8 cellular contexts compared by ENCODE assay signal in the genomic region with DNA sequence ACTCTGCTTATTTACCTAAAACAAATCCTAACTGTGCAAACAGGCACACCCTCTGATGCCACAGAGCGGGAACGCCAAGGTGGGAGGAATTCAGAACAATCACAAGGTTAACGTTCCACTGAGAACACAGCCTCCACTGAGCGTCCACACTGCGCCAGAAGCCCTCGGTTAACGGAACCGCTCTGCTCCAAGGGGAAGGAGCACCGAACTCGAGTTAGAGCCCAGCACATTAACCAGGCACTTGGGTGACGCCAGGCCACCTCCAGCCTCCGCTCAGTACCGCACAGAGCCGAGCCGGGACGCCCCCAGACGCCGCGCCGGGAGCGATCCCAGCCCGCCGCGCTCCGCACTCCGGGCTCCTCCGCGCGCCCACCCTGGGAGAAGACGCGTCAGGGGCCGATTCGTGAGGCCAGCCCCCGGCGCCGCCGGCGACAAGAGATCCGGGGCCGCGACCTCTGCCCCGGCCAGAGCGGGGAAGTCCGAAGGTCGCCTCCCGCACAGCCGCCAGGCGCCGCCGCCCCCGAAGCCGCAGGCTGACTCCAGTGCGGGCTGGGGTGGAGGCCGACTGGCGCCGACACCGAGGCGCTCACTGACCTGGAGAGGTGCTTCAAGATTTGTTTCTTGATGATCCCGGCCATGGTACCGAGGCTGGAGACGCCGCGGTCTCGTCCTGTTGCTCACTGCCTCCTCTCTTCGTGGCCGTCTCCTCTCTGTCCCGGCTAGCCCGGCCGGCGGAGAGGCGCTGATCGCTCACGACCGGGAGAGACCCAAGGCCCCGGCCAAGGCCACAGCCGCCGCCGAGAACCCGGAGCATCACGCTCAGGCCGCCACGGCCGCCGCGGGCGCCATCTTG. TPM values are rescaled to one million over a fixed set of nuclear protein-coding genes. Genes with fewer than 3 reads are reported as not detected.
DNase-seq lines count a peak whose midpoint lies in the region; ATAC-seq, FAIRE-seq and TF ChIP-seq lines count a peak whose summit lies in the region.

No MANE protein-coding gene starts in this region.

- H3K27me3 ChIP-seq in HUES64 (ENCODE audit: insufficient read depth, low read length) (no peaks in the 10 kb centered on the region), SK-N-SH (ENCODE audit: insufficient read depth) (no peaks in the 10 kb centered on the region), K562 (ENCODE audit: control insufficient read depth in 2 of 2, insufficient read depth in 2 of 2, low read length in 2 of 2) (no peaks in the 10 kb centered on the region), iPS-18a (ENCODE audit: control insufficient read depth, insufficient read depth, low read length) (no peaks in the 10 kb centered on the region), skeletal muscle satellite cell (ENCODE audit: control insufficient read depth, insufficient read depth, low read length) (no peaks in the 10 kb centered on the region)

- peak overlapping the region; percentile 96 for H2AFZ ChIP-seq in SK-N-SH (ENCODE audit: low read depth)
- H2AFZ ChIP-seq in K562 (ENCODE audit: low read depth, low read length) = peak overlapping the region; percentile 95

- peaks cover 15% of the 10 kb centered on the region for H3F3A ChIP-seq in SK-N-SH (replicated peaks; ENCODE audit: insufficient read depth)

- intact Hi-C loops in K562 (cut with micrococcal nuclease) = loop anchor here (2.0 to 5.0 kb wide), 2 partner anchors 59 to 85 kb away; partner anchors contain the start of gene ACTR6

- in situ Hi-C loops in K562 (cut with MboI) = no loop called here

- peak; percentile 75 for FAIRE-seq in K562 (lab: Jason Lieb, UNC)
- no peak for FAIRE-seq in D721Med (lab: Jason Lieb, UNC)

- H3K4me1 ChIP-seq in HUES64 (ENCODE audit: insufficient read depth, low read length) = peaks cover 20% of the 10 kb centered on the region
- peaks cover 7 to 25% of the 10 kb centered on the region in 2 experiments for H3K4me1 ChIP-seq in SK-N-SH (ENCODE audit: control insufficient read depth in 1 of 2, insufficient read depth in 2 of 2, low read depth in 1 of 2, low read length in 1 of 2)
- peaks cover 15 to 18% of the 10 kb centered on the region in 2 experiments; a peak in 4 of 5 replicates for H3K4me1 ChIP-seq in K562 (replicated peaks in 1 of 2; ENCODE audit: control insufficient read depth in 2 of 2, insufficient read depth in 2 of 2, low read length in 2 of 2)
- H3K4me1 ChIP-seq in iPS-18a (ENCODE audit: control insufficient read depth, low read depth, low read length) = peaks cover 12% of the 10 kb centered on the region
- peaks cover 37% of the 10 kb centered on the region for H3K4me1 ChIP-seq in skeletal muscle satellite cell (ENCODE audit: control insufficient read depth, insufficient read depth, low read length)

- no peaks in the 10 kb centered on the region for H3K9me2 ChIP-seq in SK-N-SH

- H3K36me3 ChIP-seq in HUES64 (ENCODE audit: insufficient read depth, low read length) = no peaks in the 10 kb centered on the region
- no peaks in the 10 kb centered on the region for H3K36me3 ChIP-seq in SK-N-SH (replicated peaks in 1 of 2; ENCODE audit: control insufficient read depth in 1 of 2, insufficient read depth in 2 of 2, low read length in 1 of 2)
- no peaks in the 10 kb centered on the region for H3K36me3 ChIP-seq in K562 (ENCODE audit: control insufficient read depth, insufficient read depth, low read length)
- no peaks in the 10 kb centered on the region for H3K36me3 ChIP-seq in iPS-18a (ENCODE audit: control insufficient read depth, low read depth, low read length)
- no peaks in the 10 kb centered on the region for H3K36me3 ChIP-seq in skeletal muscle satellite cell (ENCODE audit: insufficient read depth, low read length)

- H3K4me3 ChIP-seq in HUES64 (ENCODE audit: low read length) (peak overlapping the region; percentile 96), SK-N-SH (ENCODE audit: low read depth in 2 of 2, low read length in 1 of 2) (peak overlapping the region; percentile 92 to 94), K562 (peak overlapping the region; percentile 97), iPS-18a (ENCODE audit: low read length) (peak overlapping the region; percentile 91), skeletal muscle satellite cell (ENCODE audit: low read length) (peak overlapping the region; percentile 92)

- peak; percentile 84 for TF ChIP-seq POLR2A in K562 (conservative IDR thresholded peaks at IDR 0.05)

- H3K27ac ChIP-seq in HUES64 (ENCODE audit: low read depth, low read length) (peak overlapping the region; percentile 90), SK-N-SH (ENCODE audit: low read depth in 2 of 2, low read length in 1 of 2) (peak overlapping the region; percentile 88 to 91), K562 (ENCODE audit: extremely low read depth, low read depth, low read length) (peak overlapping the region; percentile 69), iPS-18a (ENCODE audit: low read length) (peak overlapping the region; percentile 72)

- ATAC-seq in GM21526 (IDR thresholded peaks at IDR 0.05; ENCODE audit: low FRiP score, unreplicated experiment) (peak; percentile 50), K562 (peak; percentile 77)

- no peak for TF ChIP-seq CTCF in SK-N-SH (IDR thresholded peaks at IDR 0.05)
- TF ChIP-seq CTCF in K562 (IDR thresholded peaks at IDR 0.05 in 2 of 3, conservative IDR thresholded peaks at IDR 0.05 in 1 of 3; ENCODE audit: insufficient read depth in 2 of 3, low read depth in 1 of 3, low read length in 3 of 3) = no peak
- no peak for TF ChIP-seq CTCF in D721Med (IDR thresholded peaks at IDR 0.05; ENCODE audit: insufficient read depth, missing control alignments)

- H4K20me1 ChIP-seq in SK-N-SH (ENCODE audit: insufficient read depth) (peaks cover 16% of the 10 kb centered on the region; the same call in 1 of the 2 replicates), K562 (replicated peaks; ENCODE audit: control insufficient read depth, insufficient read depth, low read length) (peaks cover 8% of the 10 kb centered on the region; the same call in 1 of the 2 replicates)

- peak overlapping the region; percentile 91 for H3K4me2 ChIP-seq in SK-N-SH
- H3K4me2 ChIP-seq in K562 (ENCODE audit: insufficient read depth, low read length) = peak overlapping the region; percentile 86
- H3K4me2 ChIP-seq in skeletal muscle satellite cell (ENCODE audit: low read length) = peak overlapping the region; percentile 92

- no TSS peak for BruUV-seq in K562 (replicated peaks; lab: Mats Ljungman, UMichigan)

- TF ChIP-seq RAD21 in SK-N-SH (IDR thresholded peaks at IDR 0.05; ENCODE audit: low read length) (no peak), K562 (CRISPR knock-in tag; conservative IDR thresholded peaks at IDR 0.05 in 1 of 2, IDR thresholded peaks at IDR 0.05 in 1 of 2) (no peak)

- peaks cover 51% of the 10 kb centered on the region for H3K79me2 ChIP-seq in SK-N-SH (ENCODE audit: insufficient read depth)
- peaks cover 51% of the 10 kb centered on the region for H3K79me2 ChIP-seq in K562 (ENCODE audit: control insufficient read depth, insufficient read depth, low read length)

- H3K9me1 ChIP-seq in K562 (ENCODE audit: control insufficient read depth, insufficient read depth, low read length) = no peaks in the 10 kb centered on the region

- H3K9me3 ChIP-seq in HUES64 (ENCODE audit: insufficient read depth, low read depth, low read length) (peaks cover 6% of the 10 kb centered on the region), SK-N-SH (no peaks in the 10 kb centered on the region), K562 (replicated peaks; ENCODE audit: control insufficient read depth, insufficient read depth, low read depth, low read length) (no peaks in the 10 kb centered on the region), iPS-18a (ENCODE audit: control insufficient read depth, low read depth, low read length) (no peaks in the 10 kb centered on the region), skeletal muscle satellite cell (replicated peaks; ENCODE audit: low read length) (no peaks in the 10 kb centered on the region)

- POLR2A ChIA-PET in SK-N-SH (lab: Yijun Ruan, JAX) (no interaction called here), K562 (lab: Yijun Ruan, JAX) (no interaction called here)

- DNase-seq in GDM1 (lab: John Stamatoyannopoulos, UW) (peak; percentile 44), SK-N-SH (peak; percentile 81), K562 (ENCODE audit: extremely low read depth in 1 of 4, low spot score in 3 of 4) (peak; percentile 41 to 60 (median 57)), D721Med (ENCODE audit: insufficient read length, low spot score) (no peak)

- TF ChIP-seq EP300 in SK-N-SH (IDR thresholded peaks at IDR 0.05; ENCODE audit: borderline replicate concordance in 1 of 2, low read depth in 1 of 2, low read length in 1 of 2) (no peak), K562 (IDR thresholded peaks at IDR 0.05; ENCODE audit: low read length) (no peak)

- under 1% methylated on average over 86 of the region's 86 CpGs for WGBS in HUES64
- WGBS in SK-N-SH (ENCODE audit: low lambda C conversion rate) = 1% methylated on average over 20 of the region's 86 CpGs
- WGBS in K562 (ENCODE audit: insufficient coverage, low coverage, missing lambda C conversion rate) = under 1% methylated on average over 43 of the region's 86 CpGs

- H3K9ac ChIP-seq in HUES64 (ENCODE audit: low read depth, low read length) (peak overlapping the region; percentile 96), SK-N-SH (peak overlapping the region; percentile 98), K562 (ENCODE audit: insufficient read depth in 1 of 2, low read depth in 2 of 2, low read length in 2 of 2) (peak overlapping the region; percentile 90 to 100), iPS-18a (ENCODE audit: low read length) (peak overlapping the region; percentile 94), skeletal muscle satellite cell (ENCODE audit: low read depth, low read length) (peak overlapping the region; percentile 92)

- CTCF ChIA-PET in SK-N-SH (lab: Yijun Ruan, JAX) (interaction anchor here (1.6 kb wide), 1 partner anchor 43 kb away, joined by 5 read pairs; no protein-coding TSS in a partner anchor), K562 (lab: Yijun Ruan, JAX; ENCODE audit: low intra/inter-chr PET ratio) (interaction anchor here (0.6 kb wide), 1 partner anchor 58 kb away, joined by 3 read pairs; no protein-coding TSS in a partner anchor)

RNA-seq across cellular contexts. Expression of gene BLTP3B, which starts 0.5 kb away (rescaled TPM):
- 16.7 TPM for polyA plus RNA-seq in HUES64 (2013, experiment 1 of 2)
- 16.2 TPM for polyA plus RNA-seq in HUES64 (2013, experiment 2 of 2)
- polyA plus RNA-seq in SK-N-SH (2012; rRNA removed) (5.8 and 7.1 TPM in 2 replicates), K562 (2011; rRNA removed) (15.0 and 20.1 TPM in 2 replicates), K562 (2014; fragmentation: Illumina TruSeq; extraction: Trizol) (15.6 and 20.5 TPM in 2 replicates), K562 (2014; fragmentation: Nextera tagmentation; extraction: Ambion mirVana) (1 to 10 TPM; 3.9 to 5.0 TPM), K562 (2014; rRNA removed) (10.8 TPM in 2 replicates)
- 9.4 and 10.5 TPM in 2 replicates for polyA plus RNA-seq in SK-N-SH (2012; cell fraction: cytosol; rRNA removed)
- polyA plus RNA-seq in SK-N-SH (2012; cell fraction: nucleus; rRNA removed) = 2.7 and 5.6 TPM in 2 replicates
- 13.0 and 38.9 TPM in 2 replicates for total RNA-seq in K562 (2011; cell fraction: chromatin; rRNA removed; ENCODE audit: low replicate concordance)
- 6.5 and 7.5 TPM in 2 replicates for total RNA-seq in K562 (2011; cell fraction: nucleolus; rRNA removed)
- 14.2 and 20.6 TPM in 2 replicates for total RNA-seq in K562 (2011; cell fraction: nucleoplasm; rRNA removed)
- total RNA-seq in K562 (2014; rRNA removed) (14.8 and 15.5 TPM in 2 replicates), K562 (2014; rRNA removed; fragmentation: Illumina TruSeq; extraction: Trizol) (25.5 and 25.6 TPM in 2 replicates), K562 (2015; rRNA removed; fragmentation: Illumina TruSeq; extraction: Trizol) (24.7 and 27.4 TPM in 2 replicates), K562 (2021) (17.9 and 19.7 TPM in 2 replicates)
- polyA plus RNA-seq in K562 (2011; cell fraction: cytosol; rRNA removed) = 5.0 and 7.5 TPM in 2 replicates
- 4.5 and 5.7 TPM in 2 replicates for polyA plus RNA-seq in K562 (2011; cell fraction: nucleus; rRNA removed)
- polyA plus RNA-seq in K562 (2012) = 7.4 and 10.4 TPM in 2 replicates
- polyA minus RNA-seq in K562 (2011; rRNA and poly(A)+ RNA removed) = 79.4 and 83.2 TPM in 2 replicates
- 14.6 and 18.5 TPM in 2 replicates for polyA minus RNA-seq in K562 (2011; cell fraction: cytosol; rRNA and poly(A)+ RNA removed)
- 8.2 and 15.9 TPM in 2 replicates for polyA minus RNA-seq in K562 (2011; cell fraction: nucleus; rRNA and poly(A)+ RNA removed)
- total RNA-seq in skeletal muscle satellite cell (2012; rRNA removed) = 45.6 and 46.1 TPM in 2 replicates

RNA-seq across cellular contexts. Expression of gene ACTR6, which starts 58.4 kb away (rescaled TPM):
- polyA plus RNA-seq in HUES64 (2013, experiment 1 of 2) = 26.7 TPM
- polyA plus RNA-seq in HUES64 (2013, experiment 2 of 2) = 32.5 TPM
- 20.6 and 21.5 TPM in 2 replicates for polyA plus RNA-seq in SK-N-SH (2012; rRNA removed)
- 29.8 and 53.4 TPM in 2 replicates for polyA plus RNA-seq in SK-N-SH (2012; cell fraction: cytosol; rRNA removed)
- polyA plus RNA-seq in SK-N-SH (2012; cell fraction: nucleus; rRNA removed) = 8.3 and 25.6 TPM in 2 replicates
- 25.4 and 61.1 TPM in 2 replicates for total RNA-seq in K562 (2011; cell fraction: chromatin; rRNA removed; ENCODE audit: low replicate concordance)
- 26.3 and 29.0 TPM in 2 replicates for total RNA-seq in K562 (2011; cell fraction: nucleolus; rRNA removed)
- 24.4 and 24.9 TPM in 2 replicates for total RNA-seq in K562 (2011; cell fraction: nucleoplasm; rRNA removed)
- 25.7 and 26.1 TPM in 2 replicates for total RNA-seq in K562 (2014; rRNA removed)
- total RNA-seq in K562 (2014; rRNA removed; fragmentation: Illumina TruSeq; extraction: Trizol) = 88.6 and 117 TPM in 2 replicates
- total RNA-seq in K562 (2015; rRNA removed; fragmentation: Illumina TruSeq; extraction: Trizol) = 42.9 and 49.0 TPM in 2 replicates
- total RNA-seq in K562 (2021) = 67.4 and 74.5 TPM in 2 replicates
- 87.2 and 102 TPM in 2 replicates for polyA plus RNA-seq in K562 (2011; rRNA removed)
- polyA plus RNA-seq in K562 (2011; cell fraction: cytosol; rRNA removed) = 7.8 and 25.0 TPM in 2 replicates
- polyA plus RNA-seq in K562 (2011; cell fraction: nucleus; rRNA removed) = 13.6 and 23.1 TPM in 2 replicates
- polyA plus RNA-seq in K562 (2012) = 34.7 and 41.8 TPM in 2 replicates
- 58.4 and 70.9 TPM in 2 replicates for polyA plus RNA-seq in K562 (2014; fragmentation: Illumina TruSeq; extraction: Trizol)
- polyA plus RNA-seq in K562 (2014; fragmentation: Nextera tagmentation; extraction: Ambion mirVana) = 100 to 1,000 TPM in 1 of 2 experiments, 10 to 100 TPM in 1; 99.8 to 109 TPM
- polyA plus RNA-seq in K562 (2014; rRNA removed) = 42.9 and 44.9 TPM in 2 replicates
- polyA minus RNA-seq in K562 (2011; rRNA and poly(A)+ RNA removed) = 32.8 and 37.7 TPM in 2 replicates
- polyA minus RNA-seq in K562 (2011; cell fraction: cytosol; rRNA and poly(A)+ RNA removed) = 11.6 and 13.6 TPM in 2 replicates
- 12.9 and 33.0 TPM in 2 replicates for polyA minus RNA-seq in K562 (2011; cell fraction: nucleus; rRNA and poly(A)+ RNA removed)
- total RNA-seq in skeletal muscle satellite cell (2012; rRNA removed) = 13.8 and 17.0 TPM in 2 replicates
